9 cellular contexts compared by ENCODE assay signal in genomic region chr3:50155891-50156290, GRCh38. TPM values are rescaled to one million over a fixed set of nuclear protein-coding genes. Genes with fewer than 3 reads are reported as not detected.
DNase-seq lines count a peak whose midpoint lies in the region; ATAC-seq and TF ChIP-seq lines count a peak whose summit lies in the region.
"Had no signal": no experiment of that assay in that cellular context is flagged by ENCODE, and none has a peak within 500 bp of the region (broad histone marks: within the 10 kb centered on the region; RNA-seq: fewer than 3 reads in every experiment).

No MANE protein-coding gene starts in this region.

- ATAC-seq in T-cell (replicated peaks in 1 of 4) = no peak
- no peak for ATAC-seq in GM21423 (IDR thresholded peaks at IDR 0.05; ENCODE audit: unreplicated experiment)
- no peak for ATAC-seq in sciatic nerve

- peak overlapping the region; percentile 70 for H3K4me3 ChIP-seq in fibroblast of the aortic adventitia (ENCODE audit: low read depth, low read length)

- no peaks in the 10 kb centered on the region for H3K36me3 Mint-ChIP-seq in T-cell

- in situ Hi-C loops in Caki2 (cut with HindIII; ENCODE audit: low pct_unique_long_range_greater_than_20kb, low sequenced_read_pairs) = no loop called here

- no peak overlapping the region for H3K27ac Mint-ChIP-seq in T-cell

- no peaks in the 10 kb centered on the region for H3K9me3 Mint-ChIP-seq in T-cell

- peak; percentile 62 for DNase-seq in Caki2 (ENCODE audit: low read depth)
- peak in 1 of 34 experiments; percentile 17 for DNase-seq in T-cell
- no peak for DNase-seq in fibroblast of the aortic adventitia (ENCODE audit: low read depth)
- DNase-seq in retina = peak; percentile 73
- DNase-seq in head of caudate nucleus = no peak
- no peak for DNase-seq in NCI-H345 treated with DMSO at 0.1 percent for 48 hours (lab: John Stamatoyannopoulos, UW; ENCODE audit: unreplicated experiment)
- no peak for DNase-seq in sciatic nerve (ENCODE audit: low spot score)
- DNase-seq: NCI-H526 treated with DMSO at 0.1 percent for 48 hours had no signal

- CTCF ChIA-PET in T-cell (lab: Charles Lee) = no interaction called here

- H3K4me1 Mint-ChIP-seq in T-cell = peaks cover 9 to 16% (median 12%) of the 10 kb centered on the region in 3 donors

- no peak for TF ChIP-seq CTCF in fibroblast of the aortic adventitia (IDR thresholded peaks at IDR 0.05; ENCODE audit: insufficient read depth, low read length)

- H3K4me3 Mint-ChIP-seq in T-cell = peak overlapping the region; percentile 69 to 79 (median 77)

- POLR2A ChIA-PET in T-cell (lab: Charles Lee) = no interaction called here

- intact Hi-C loops in head of caudate nucleus (cut with DNase I) = no loop called here
- intact Hi-C loops in sciatic nerve (cut with DNase I) = no loop called here

- peaks cover 26 to 37% of the 10 kb centered on the region in 2 donors for H3K27me3 Mint-ChIP-seq in T-cell

RNA-seq across cellular contexts. Expression of gene SEMA3F, which starts 0.8 kb away (rescaled TPM):
- 33.5 and 36.1 TPM in 2 replicates for total RNA-seq in Caki2 (2014; rRNA removed; shearing (Covaris generic); ENCODE audit: low replicate concordance)
- total RNA-seq in T-cell = under 1 TPM in 4 of 5 donors, not detected in 1; 0.32 to 0.46 (median 0.36) TPM
- 0.74 and 3.5 TPM in 2 replicates for total RNA-seq in fibroblast of the aortic adventitia (ENCODE audit: low replicate concordance)
- total RNA-seq in sciatic nerve = 29.3 TPM

RNA-seq across cellular contexts. Expression of gene GNAT1, which starts 35.5 kb away (rescaled TPM):
- not detected in 2 replicates for total RNA-seq in Caki2 (2014; rRNA removed; shearing (Covaris generic); ENCODE audit: low replicate concordance)
- under 1 TPM in 1 of 5 donors, not detected in 4; 0.28 TPM for total RNA-seq in T-cell
- not detected in 2 replicates for total RNA-seq in fibroblast of the aortic adventitia (ENCODE audit: low replicate concordance)
- not detected for total RNA-seq in sciatic nerve

RNA-seq across cellular contexts. Expression of gene SLC38A3, which starts 49.2 kb away (rescaled TPM):
- not detected in 2 replicates for total RNA-seq in Caki2 (2014; rRNA removed; shearing (Covaris generic); ENCODE audit: low replicate concordance)
- total RNA-seq in T-cell (under 1 TPM in 4 of 5 donors, not detected in 1; 0.29 to 0.98 (median 0.44) TPM), fibroblast of the aortic adventitia (ENCODE audit: low replicate concordance) (0.27 TPM in 1 of 2 replicates, not detected in the other), sciatic nerve (2.5 TPM)

Comparison
In these comparisons a context has a peak if more than half of its experiments do, and no peak if none do; other contexts are left out.
1. DNase-seq: peak in Caki2 (single experiment) and retina (single experiment); none in fibroblast of the aortic adventitia (single experiment), head of caudate nucleus (0 of 42), NCI-H345 treated with DMSO at 0.1 percent for 48 hours (single experiment) and sciatic nerve (single experiment).